In genomic region chr4:182533948-182534347, GRCh38 we compare ENCODE assay signal across 19 cellular contexts.
DNase-seq lines count a peak whose midpoint lies in the region; ATAC-seq and TF ChIP-seq lines count a peak whose summit lies in the region.
"Had no signal": no experiment of that assay in that cellular context is flagged by ENCODE, and none has a peak within 500 bp of the region (broad histone marks: within the 10 kb centered on the region; RNA-seq: fewer than 3 reads in every experiment).

No MANE protein-coding gene starts in this region.

- DNase-seq in EL: peak; percentile 57
- DNase-seq in NCI-H69 (lab: John Stamatoyannopoulos, UW): peak; percentile 64
- peak; percentile 68 for DNase-seq in choroid plexus epithelial cell (ENCODE audit: low read depth)
- peak; percentile 8 for DNase-seq in mesenchymal stem cell
- DNase-seq in ecto neural progenitor cell (ENCODE audit: low spot score): no peak
- DNase-seq in T-helper 2 cell: no peak
- no peak for DNase-seq in right atrium auricular region (ENCODE audit: low spot score)
- DNase-seq: activated T-cell treated with anti-CD3 and anti-CD28 coated beads, Interleukin-2, amount 50 U/mL, for 48 hours; amygdala; DND-41; left colon; NCI-H1694; NCI-H524 treated with DMSO at 0.1 percent for 48 hours; stimulated activated CD4-positive, alpha-beta T cell treated with anti-CD3 and anti-CD28 coated beads, Interleukin-1b, Interleukin-23, amount 100 ng/mL, for 48 hours; stimulated activated CD8-positive, alpha-beta memory T cell treated with anti-CD3 and anti-CD28 coated beads, Interleukin-4, amount 100 ng/mL, for 48 hours; T1000; transverse colon had no signal

- no peak overlapping the region for H2BK5ac ChIP-seq in mesenchymal stem cell (ENCODE audit: low read depth, low read length, poor library complexity, severe bottlenecking)

- no peaks in the 10 kb centered on the region for H3K36me3 ChIP-seq in mesenchymal stem cell (ENCODE audit: control insufficient read depth in 1 of 2, insufficient read depth in 2 of 2, low read depth in 1 of 2, low read length in 2 of 2)
- H3K36me3 ChIP-seq in right atrium auricular region: no peaks in the 10 kb centered on the region
- H3K36me3 ChIP-seq: prostate gland, transverse colon had no signal

- no peaks in the 10 kb centered on the region for H3K9me3 ChIP-seq in mesenchymal stem cell (ENCODE audit: control insufficient read depth, low read length)
- H3K9me3 ChIP-seq in right atrium auricular region: no peaks in the 10 kb centered on the region
- H3K9me3 ChIP-seq: prostate gland, transverse colon had no signal

- H3K4ac ChIP-seq in mesenchymal stem cell (ENCODE audit: low read depth in 1 of 2, low read length in 2 of 2): no peak overlapping the region

- 54% methylated on average over 1 of the region's 1 CpG for WGBS in mesenchymal stem cell

- TF ChIP-seq CTCF in choroid plexus epithelial cell (conservative IDR thresholded peaks at IDR 0.05; ENCODE audit: low read depth, low read length) (no peak), right atrium auricular region (IDR thresholded peaks at IDR 0.05) (no peak)

- H3K27me3 ChIP-seq in mesenchymal stem cell (ENCODE audit: control insufficient read depth in 1 of 2, insufficient read depth in 1 of 2, low read length in 2 of 2): no peaks in the 10 kb centered on the region
- no peaks in the 10 kb centered on the region for H3K27me3 ChIP-seq in right atrium auricular region
- H3K27me3 ChIP-seq: transverse colon had no signal

- no peak overlapping the region for H3K27ac ChIP-seq in mesenchymal stem cell (ENCODE audit: low read length, poor library complexity, severe bottlenecking)
- H3K27ac ChIP-seq in right atrium auricular region: no peak overlapping the region
- H3K27ac ChIP-seq: prostate gland, transverse colon had no signal

- H3K18ac ChIP-seq in mesenchymal stem cell (ENCODE audit: low read depth in 1 of 2, low read length in 2 of 2): no peak overlapping the region

- no peak overlapping the region for H3K4me3 ChIP-seq in choroid plexus epithelial cell (ENCODE audit: low read depth, low read length)
- H3K4me3 ChIP-seq in mesenchymal stem cell (ENCODE audit: insufficient read depth in 1 of 2, low read depth in 1 of 2, low read length in 2 of 2): no peak overlapping the region
- H3K4me3 ChIP-seq in right atrium auricular region: no peak overlapping the region
- H3K4me3 ChIP-seq: prostate gland, transverse colon had no signal

- no peak overlapping the region for H2AK5ac ChIP-seq in mesenchymal stem cell (ENCODE audit: low read length, severe bottlenecking)

- TF ChIP-seq POLR2A in GM18505 (IDR thresholded peaks at IDR 0.05; ENCODE audit: borderline replicate concordance, extremely low read depth, insufficient read depth, insufficient read length): no peak

- H3K4me2 ChIP-seq in mesenchymal stem cell (ENCODE audit: low read length, poor library complexity, severe bottlenecking): no peak overlapping the region

- no peak overlapping the region for H2BK120ac ChIP-seq in mesenchymal stem cell (ENCODE audit: low read depth, low read length)

- H3K79me1 ChIP-seq in mesenchymal stem cell (replicated peaks; ENCODE audit: low read length, poor library complexity, severe bottlenecking): peaks cover 23% of the 10 kb centered on the region

- H2AFZ ChIP-seq in mesenchymal stem cell (ENCODE audit: low read depth, low read length): no peak overlapping the region

- no peak overlapping the region for H2BK12ac ChIP-seq in mesenchymal stem cell (ENCODE audit: low read length in 2 of 2)

- no peak overlapping the region for H3K23ac ChIP-seq in mesenchymal stem cell (ENCODE audit: low read length in 2 of 2)

- no peak overlapping the region for H4K8ac ChIP-seq in mesenchymal stem cell (ENCODE audit: low read length)

- H3K4me1 ChIP-seq in mesenchymal stem cell (ENCODE audit: control insufficient read depth, insufficient read depth, low read depth, low read length) (peaks cover 4% of the 10 kb centered on the region), right atrium auricular region (no peaks in the 10 kb centered on the region)
- H3K4me1 ChIP-seq: prostate gland had no signal

- no peak overlapping the region for H2BK15ac ChIP-seq in mesenchymal stem cell (ENCODE audit: low read depth, poor library complexity, severe bottlenecking)

- no peak overlapping the region for H3K14ac ChIP-seq in mesenchymal stem cell (ENCODE audit: low read length in 2 of 2)

- no peak for ATAC-seq in GM18505 (IDR thresholded peaks at IDR 0.05; ENCODE audit: unreplicated experiment)
- ATAC-seq: left colon had no signal

- no peak overlapping the region for H4K91ac ChIP-seq in mesenchymal stem cell (ENCODE audit: low read length)

- H3K9ac ChIP-seq in mesenchymal stem cell (ENCODE audit: low read length): no peak overlapping the region

Comparison
In these comparisons a context has a peak if more than half of its experiments do, and no peak if none do; other contexts are left out.
1. DNase-seq: peak in EL (single experiment), NCI-H69 (single experiment), choroid plexus epithelial cell (single experiment) and mesenchymal stem cell (single experiment); none in ecto neural progenitor cell (single experiment), T-helper 2 cell (0 of 5) and right atrium auricular region (single experiment).